20 cellular contexts compared by ENCODE assay signal in genomic region chr15:57391537-57391936, GRCh38. TPM values are rescaled to one million over a fixed set of nuclear protein-coding genes. Genes with fewer than 3 reads are reported as not detected.
"Had no signal": no experiment of that assay in that cellular context is flagged by ENCODE, and none has a peak within 500 bp of the region (broad histone marks: within the 10 kb centered on the region; RNA-seq: fewer than 3 reads in every experiment).

No MANE protein-coding gene starts in this region.

- DNase-seq: dermis blood vessel endothelial cell; glutamatergic neuron; islet precursor cell; left ventricle myocardium inferior; mesenchymal stem cell; naive thymus-derived CD4-positive, alpha-beta T cell; nephron progenitor cell; posterior cingulate gyrus; spleen; stimulated activated CD4-positive, alpha-beta T cell treated with anti-CD3 and anti-CD28 coated beads, Interleukin-15, amount 100 ng/mL, for 24 hours; stimulated activated CD4-positive, alpha-beta T cell treated with anti-CD3 and anti-CD28 coated beads, Interleukin-1b, Interleukin-23, amount 100 ng/mL, for 48 hours; stimulated activated CD4-positive, alpha-beta T cell treated with anti-CD3 and anti-CD28 coated beads, Interleukin-4, amount 100 ng/mL, for 24 hours; transverse colon had no signal

- H3K27ac ChIP-seq: gastroesophageal sphincter, left ventricle myocardium inferior, neutrophil, spleen, thoracic aorta, transverse colon had no signal

- H3K9me3 ChIP-seq: gastroesophageal sphincter, left ventricle myocardium inferior, neutrophil, thoracic aorta, transverse colon had no signal

- H3K36me3 ChIP-seq: gastroesophageal sphincter, left ventricle myocardium inferior, neutrophil, spleen, thoracic aorta, transverse colon had no signal

- H3K4me3 ChIP-seq: gastroesophageal sphincter, left ventricle myocardium inferior, lung, spleen, thoracic aorta, transverse colon had no signal

- H3K4me1 ChIP-seq: spleen had no signal

- H3K27me3 ChIP-seq: gastroesophageal sphincter, neutrophil, transverse colon had no signal

- ATAC-seq: esophagus mucosa; gastroesophageal sphincter; naive thymus-derived CD4-positive, alpha-beta T cell; sciatic nerve; stimulated activated memory B cell treated with anti-CD40 and anti-IgM and Interleukin-4, amounts not matched to agents 10 μg/mL and 1 μg/mL and 100 μg/mL, for 72 hours had no signal

RNA-seq across cellular contexts. Expression of gene CGNL1, which starts 15.2 kb away (rescaled TPM):
- total RNA-seq: naive thymus-derived CD4-positive, alpha-beta T cell had no signal
- polyA plus RNA-seq: naive thymus-derived CD4-positive, alpha-beta T cell had no signal
